ENCODE assay signal across 1 cellular context in genomic region chr12:105214141-105214540, GRCh38.
TF ChIP-seq lines count a peak whose summit lies in the region.

No MANE protein-coding gene starts in this region.

TF ChIP-seq in IMR-90, 13 proteins besides CTCF, POLR2A, EP300 and RAD21:
- TF ChIP-seq BHLHE40 (IDR thresholded peaks at IDR 0.05; ENCODE audit: low read depth, low read length) (no peak), CHD1 (IDR thresholded peaks at IDR 0.05; ENCODE audit: low read depth, low read length) (no peak), MAZ (IDR thresholded peaks at IDR 0.05; ENCODE audit: borderline replicate concordance, low read depth, low read length) (no peak), USF2 (IDR thresholded peaks at IDR 0.05; ENCODE audit: low read depth, low read length) (no peak)
